Comparison of ENCODE assay signal across 28 cellular contexts in the genomic region with DNA sequence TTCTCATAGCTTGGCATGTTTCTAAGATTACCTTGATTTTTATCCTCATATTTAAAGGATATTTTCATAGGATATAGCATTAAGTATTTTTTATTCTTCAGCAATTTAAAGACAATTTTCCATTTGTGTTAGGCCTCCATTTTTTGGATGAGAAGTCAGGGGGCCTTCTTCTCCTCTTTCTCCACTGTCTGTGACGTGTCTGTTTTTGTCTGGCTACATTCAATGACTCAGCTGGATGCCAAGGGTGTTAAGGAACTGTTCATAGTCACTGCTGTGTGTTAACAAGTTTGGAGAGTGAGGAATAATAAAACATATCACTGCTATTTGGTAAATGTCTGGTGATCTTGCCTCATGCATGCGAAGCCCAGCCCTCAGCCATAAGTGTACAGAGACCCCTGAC.
"Had no signal": no experiment of that assay in that cellular context is flagged by ENCODE, and none has a peak within 500 bp of the region (broad histone marks: within the 10 kb centered on the region; RNA-seq: fewer than 3 reads in every experiment).

No MANE protein-coding gene starts in this region.

- H3K4me1 ChIP-seq: gastroesophageal sphincter, heart left ventricle, left lung, prostate gland, right atrium auricular region, sigmoid colon, spleen, tibial nerve, upper lobe of left lung had no signal

- H3K27ac ChIP-seq: gastroesophageal sphincter, heart left ventricle, hepatocyte, left lung, prostate gland, right atrium auricular region, sigmoid colon, skin epidermis, spleen, thoracic aorta, tibial nerve, upper lobe of left lung had no signal

- DNase-seq: cortex of kidney; effector memory CD8-positive, alpha-beta T cell; foreskin fibroblast; heart left ventricle; left cardiac atrium; left lung; mesendoderm; midbrain; naive thymus-derived CD8-positive, alpha-beta T cell; nephron progenitor cell; nucleus accumbens; sigmoid colon; spleen; stimulated activated CD4-positive, alpha-beta T cell treated with anti-CD3 and anti-CD28 coated beads, Interleukin-2, amount 100 ng/mL, for 48 hours; stimulated activated naive B cell treated with anti-CD40 and anti-IgM and Interleukin-4, amounts not matched to agents 10 μg/mL and 1 μg/mL and 100 μg/mL, for 72 hours; upper lobe of left lung had no signal

- ATAC-seq: effector memory CD8-positive, alpha-beta T cell; esophagus mucosa; gastroesophageal sphincter; heart left ventricle; left cardiac atrium; left lung; naive thymus-derived CD8-positive, alpha-beta T cell; stimulated activated naive B cell treated with anti-CD40 and anti-IgM and Interleukin-4, amounts not matched to agents 10 μg/mL and 1 μg/mL and 100 μg/mL, for 72 hours had no signal

- H3K9me3 ChIP-seq: prostate gland had no signal

- FAIRE-seq: endometrium, islet of Langerhans, urothelium cell line had no signal

- H3K4me1 Mint-ChIP-seq: naive thymus-derived CD8-positive, alpha-beta T cell; nephron progenitor cell; stimulated activated naive B cell treated with anti-CD40 and anti-IgM and Interleukin-4, amounts not matched to agents 10 μg/mL and 1 μg/mL and 100 μg/mL, for 72 hours had no signal

- H3K27me3 ChIP-seq: gastroesophageal sphincter, heart left ventricle, hepatocyte, left lung, right atrium auricular region, sigmoid colon, spleen, tibial nerve, upper lobe of left lung had no signal

- H3K4me3 Mint-ChIP-seq: effector memory CD8-positive, alpha-beta T cell; naive thymus-derived CD8-positive, alpha-beta T cell; nephron progenitor cell; stimulated activated naive B cell treated with anti-CD40 and anti-IgM and Interleukin-4, amounts not matched to agents 10 μg/mL and 1 μg/mL and 100 μg/mL, for 72 hours; stimulated activated naive CD8-positive, alpha-beta T cell treated with anti-CD3 and anti-CD28 coated beads, Interleukin-15, Interleukin-2, amounts not matched to agents 100 ng/mL and 50 ng/mL, for 24 hours had no signal

- H3K27me3 Mint-ChIP-seq: naive thymus-derived CD8-positive, alpha-beta T cell; stimulated activated naive B cell treated with anti-CD40 and anti-IgM and Interleukin-4, amounts not matched to agents 10 μg/mL and 1 μg/mL and 100 μg/mL, for 72 hours; stimulated activated naive CD8-positive, alpha-beta T cell treated with anti-CD3 and anti-CD28 coated beads, Interleukin-15, Interleukin-2, amounts not matched to agents 100 ng/mL and 50 ng/mL, for 24 hours had no signal

- H3K36me3 ChIP-seq: left lung, prostate gland, right atrium auricular region, upper lobe of left lung had no signal

- H3K4me3 ChIP-seq: gastroesophageal sphincter, heart left ventricle, hepatocyte, left lung, prostate gland, right atrium auricular region, sigmoid colon, skin epidermis, spleen, thoracic aorta, tibial nerve, upper lobe of left lung had no signal

- H3K27ac Mint-ChIP-seq: effector memory CD8-positive, alpha-beta T cell; naive thymus-derived CD8-positive, alpha-beta T cell; nephron progenitor cell; stimulated activated naive B cell treated with anti-CD40 and anti-IgM and Interleukin-4, amounts not matched to agents 10 μg/mL and 1 μg/mL and 100 μg/mL, for 72 hours; stimulated activated naive CD8-positive, alpha-beta T cell treated with anti-CD3 and anti-CD28 coated beads, Interleukin-15, Interleukin-2, amounts not matched to agents 100 ng/mL and 50 ng/mL, for 24 hours had no signal
